11 cellular contexts compared by ENCODE assay signal in genomic region chr5:62538017-62538942, GRCh38. TPM values are rescaled to one million over a fixed set of nuclear protein-coding genes. Genes with fewer than 3 reads are reported as not detected.
DNase-seq lines count a peak whose midpoint lies in the region; ATAC-seq and TF ChIP-seq lines count a peak whose summit lies in the region.
"Had no signal": no experiment of that assay in that cellular context is flagged by ENCODE, and none has a peak within 500 bp of the region (broad histone marks: within the 10 kb centered on the region; RNA-seq: fewer than 3 reads in every experiment).

No MANE protein-coding gene starts in this region.

- 83% methylated on average over 9 of the region's 9 CpGs for WGBS in mammary epithelial cell (ENCODE audit: low coverage, missing lambda C conversion rate)

- H3K4me2 ChIP-seq in Karpas-422 (ENCODE audit: low read depth, low read length, poor library complexity, severe bottlenecking) (no peak overlapping the region), mammary epithelial cell (ENCODE audit: insufficient read depth, low read depth, low read length) (no peak overlapping the region)

- intact Hi-C loops in activated CD8-positive, alpha-beta T cell treated with anti-CD3 and anti-CD28 coated beads for 36 hours (cut with micrococcal nuclease), result no loop called here
- intact Hi-C loops in mammary epithelial cell (cut with micrococcal nuclease), result no loop called here

- H3K9me3 Mint-ChIP-seq in activated CD8-positive, alpha-beta T cell treated with anti-CD3 and anti-CD28 coated beads for 36 hours, result no peaks in the 10 kb centered on the region
- no peaks in the 10 kb centered on the region for H3K9me3 Mint-ChIP-seq in activated CD8-positive, alpha-beta T cell treated with anti-CD3 and anti-CD28 coated beads, Interleukin-2, amount 10 ng/mL, durations not matched to agents 7 days and 5 days (ENCODE audit: insufficient read depth)

- H3K4me1 Mint-ChIP-seq in activated CD8-positive, alpha-beta T cell treated with anti-CD3 and anti-CD28 coated beads for 36 hours (ENCODE audit: low read depth), result peaks cover 3% of the 10 kb centered on the region
- H3K4me1 Mint-ChIP-seq in activated CD8-positive, alpha-beta T cell treated with anti-CD3 and anti-CD28 coated beads, Interleukin-2, amount 10 ng/mL, durations not matched to agents 7 days and 5 days (ENCODE audit: low read depth), result peaks cover 2% of the 10 kb centered on the region
- H3K4me1 Mint-ChIP-seq: mesothelial cell of epicardium had no signal

- no peaks in the 10 kb centered on the region for H3K27me3 Mint-ChIP-seq in activated CD8-positive, alpha-beta T cell treated with anti-CD3 and anti-CD28 coated beads for 36 hours
- H3K27me3 Mint-ChIP-seq in activated CD8-positive, alpha-beta T cell treated with anti-CD3 and anti-CD28 coated beads, Interleukin-2, amount 10 ng/mL, durations not matched to agents 7 days and 5 days (ENCODE audit: low read depth), result no peaks in the 10 kb centered on the region

- CTCF ChIA-PET in activated CD8-positive, alpha-beta T cell treated with anti-CD3 and anti-CD28 coated beads for 36 hours (lab: Charles Lee), result no interaction called here
- CTCF ChIA-PET in activated CD8-positive, alpha-beta T cell treated with anti-CD3 and anti-CD28 coated beads, Interleukin-2, amount 10 ng/mL, durations not matched to agents 7 days and 5 days (lab: Charles Lee), result no interaction called here
- CTCF ChIA-PET in mammary epithelial cell (lab: Charles Lee; ENCODE audit: low non-redundant PET), result no interaction called here

- H2AFZ ChIP-seq in Karpas-422 (ENCODE audit: low read length), result no peak overlapping the region
- no peak overlapping the region for H2AFZ ChIP-seq in mammary epithelial cell (ENCODE audit: low read depth, low read length)

- no peaks in the 10 kb centered on the region for H3K9me3 ChIP-seq in Karpas-422 (ENCODE audit: low read length)
- H3K9me3 ChIP-seq in mammary epithelial cell (replicated peaks; ENCODE audit: insufficient read depth, low read length), result no peaks in the 10 kb centered on the region

- DNase-seq in activated CD8-positive, alpha-beta T cell treated with anti-CD3 and anti-CD28 coated beads for 36 hours, result no peak
- no peak for DNase-seq in activated CD8-positive, alpha-beta T cell treated with anti-CD3 and anti-CD28 coated beads, Interleukin-2, amount 10 ng/mL, durations not matched to agents 7 days and 5 days
- DNase-seq in Karpas-422 (peak; percentile 43), mammary epithelial cell (peak; percentile 88), renal cortical epithelial cell (ENCODE audit: low read depth) (peak; percentile 72), NCI-H2107 (lab: John Stamatoyannopoulos, UW) (no peak), NCI-H510A (lab: John Stamatoyannopoulos, UW) (no peak)
- DNase-seq: KBM-7 had no signal

- no TSS peak for BruUV-seq in mammary epithelial cell (replicated peaks; lab: Mats Ljungman, UMichigan)

- in situ Hi-C loops in mammary epithelial cell (cut with MboI; ENCODE audit: low sequenced_read_pairs in 2 of 2), result no loop called here

- H3K4me1 ChIP-seq in Karpas-422 (ENCODE audit: low read length) (no peaks in the 10 kb centered on the region), mammary epithelial cell (ENCODE audit: insufficient read depth, low read length) (no peaks in the 10 kb centered on the region)

- H4K20me1 ChIP-seq in Karpas-422 (ENCODE audit: insufficient read depth, low read depth, low read length), result no peaks in the 10 kb centered on the region
- H4K20me1 ChIP-seq in mammary epithelial cell (ENCODE audit: insufficient read depth, low read length), result no peaks in the 10 kb centered on the region

- ATAC-seq in activated CD8-positive, alpha-beta T cell treated with anti-CD3 and anti-CD28 coated beads for 36 hours, result peak; percentile 64
- ATAC-seq in activated CD8-positive, alpha-beta T cell treated with anti-CD3 and anti-CD28 coated beads, Interleukin-2, amount 10 ng/mL, durations not matched to agents 7 days and 5 days, result no peak
- ATAC-seq in HG03469 (IDR thresholded peaks at IDR 0.05; ENCODE audit: unreplicated experiment), result no peak

- H3K36me3 ChIP-seq in Karpas-422 (ENCODE audit: insufficient read depth, low read length) (peaks cover 14% of the 10 kb centered on the region; the same call in 1 of the 2 replicates), mammary epithelial cell (ENCODE audit: insufficient read depth, low read length) (peaks cover 6% of the 10 kb centered on the region)
- H3K36me3 ChIP-seq: cardiac muscle cell had no signal

- POLR2A ChIA-PET in activated CD8-positive, alpha-beta T cell treated with anti-CD3 and anti-CD28 coated beads for 36 hours (lab: Charles Lee), result no interaction called here
- POLR2A ChIA-PET in activated CD8-positive, alpha-beta T cell treated with anti-CD3 and anti-CD28 coated beads, Interleukin-2, amount 10 ng/mL, durations not matched to agents 7 days and 5 days (lab: Charles Lee), result no interaction called here

- no peak for TF ChIP-seq CTCF in activated CD8-positive, alpha-beta T cell treated with anti-CD3 and anti-CD28 coated beads for 36 hours (IDR thresholded peaks at IDR 0.05)
- TF ChIP-seq CTCF in mammary epithelial cell (conservative IDR thresholded peaks at IDR 0.05 in 1 of 2, IDR thresholded peaks at IDR 0.05 in 1 of 2; ENCODE audit: extremely low read depth in 1 of 2, insufficient read depth in 1 of 2, low read depth in 1 of 2, low read length in 2 of 2), result no peak

- H3K79me2 ChIP-seq in Karpas-422 (ENCODE audit: low read length) (peaks cover 10% of the 10 kb centered on the region), mammary epithelial cell (ENCODE audit: insufficient read depth, low read length) (no peaks in the 10 kb centered on the region)

- dilution Hi-C loops in mammary epithelial cell (cut with HindIII; ENCODE audit: low sequenced_read_pairs), result no loop called here

- no peak overlapping the region for H3K4me3 Mint-ChIP-seq in activated CD8-positive, alpha-beta T cell treated with anti-CD3 and anti-CD28 coated beads for 36 hours
- H3K4me3 Mint-ChIP-seq in activated CD8-positive, alpha-beta T cell treated with anti-CD3 and anti-CD28 coated beads, Interleukin-2, amount 10 ng/mL, durations not matched to agents 7 days and 5 days, result no peak overlapping the region
- H3K4me3 Mint-ChIP-seq: mesothelial cell of epicardium had no signal

- H3K27ac Mint-ChIP-seq in activated CD8-positive, alpha-beta T cell treated with anti-CD3 and anti-CD28 coated beads for 36 hours, result peak overlapping the region; percentile 10
- H3K27ac Mint-ChIP-seq in activated CD8-positive, alpha-beta T cell treated with anti-CD3 and anti-CD28 coated beads, Interleukin-2, amount 10 ng/mL, durations not matched to agents 7 days and 5 days, result no peak overlapping the region
- H3K27ac Mint-ChIP-seq: mesothelial cell of epicardium had no signal

- H3K9ac ChIP-seq in Karpas-422 (ENCODE audit: low read length), result no peak overlapping the region
- no peak overlapping the region for H3K9ac ChIP-seq in mammary epithelial cell (ENCODE audit: insufficient read depth, low read length)

- H3K4me3 ChIP-seq in Karpas-422 (ENCODE audit: low read length), result no peak overlapping the region
- H3K4me3 ChIP-seq in mammary epithelial cell (replicated peaks in 1 of 3; ENCODE audit: insufficient read depth in 1 of 3, low read depth in 2 of 3, low read length in 3 of 3), result no peak overlapping the region
- H3K4me3 ChIP-seq: cardiac muscle cell had no signal

- no peaks in the 10 kb centered on the region for H3K9me2 ChIP-seq in Karpas-422 (replicated peaks; ENCODE audit: insufficient read depth, low read length)

- H3K27me3 ChIP-seq in Karpas-422 (ENCODE audit: low read length) (no peaks in the 10 kb centered on the region), mammary epithelial cell (ENCODE audit: insufficient read depth, low read length) (no peaks in the 10 kb centered on the region)
- H3K27me3 ChIP-seq: cardiac muscle cell had no signal

- no peak overlapping the region for H3K27ac ChIP-seq in Karpas-422 (ENCODE audit: low read length)
- no peak overlapping the region for H3K27ac ChIP-seq in mammary epithelial cell (ENCODE audit: insufficient read depth, low read depth, low read length)
- H3K27ac ChIP-seq: cardiac muscle cell had no signal

- peaks cover 24% of the 10 kb centered on the region for H3K36me3 Mint-ChIP-seq in activated CD8-positive, alpha-beta T cell treated with anti-CD3 and anti-CD28 coated beads for 36 hours (ENCODE audit: low read depth)
- peaks cover 7% of the 10 kb centered on the region for H3K36me3 Mint-ChIP-seq in activated CD8-positive, alpha-beta T cell treated with anti-CD3 and anti-CD28 coated beads, Interleukin-2, amount 10 ng/mL, durations not matched to agents 7 days and 5 days (ENCODE audit: low read depth)

RNA-seq across cellular contexts. Expression of gene LRRC70, which starts 40.3 kb away (rescaled TPM):
- total RNA-seq in activated CD8-positive, alpha-beta T cell treated with anti-CD3 and anti-CD28 coated beads for 36 hours, result under 1 TPM; 0.34 to 0.45 TPM
- 1 to 10 TPM in 1 of 2 experiments, under 1 TPM in 1; 0.97 to 1.4 TPM for total RNA-seq in activated CD8-positive, alpha-beta T cell treated with anti-CD3 and anti-CD28 coated beads, Interleukin-2, amount 10 ng/mL, durations not matched to agents 7 days and 5 days
- total RNA-seq in Karpas-422 (2014; rRNA removed; shearing (Covaris generic); ENCODE audit: low replicate concordance), result 2.7 and 6.5 TPM in 2 replicates
- total RNA-seq in mammary epithelial cell, result 1 to 10 TPM in 1 of 2 donors, under 1 TPM in 1; 0.38 to 1.2 TPM
- polyA plus RNA-seq in mammary epithelial cell, result 0.12 TPM
- not detected for polyA minus RNA-seq in mammary epithelial cell
- 0.52 and 1.7 TPM in 2 replicates for total RNA-seq in renal cortical epithelial cell

Comparison
In these comparisons a context has a peak if more than half of its experiments do, and no peak if none do; other contexts are left out.
1. DNase-seq: peak in Karpas-422 (single experiment), mammary epithelial cell (single experiment) and renal cortical epithelial cell (single experiment); none in activated CD8-positive, alpha-beta T cell treated with anti-CD3 and anti-CD28 coated beads for 36 hours (single experiment), activated CD8-positive, alpha-beta T cell treated with anti-CD3 and anti-CD28 coated beads, Interleukin-2, amount 10 ng/mL, durations not matched to agents 7 days and 5 days (single experiment), NCI-H2107 (single experiment) and NCI-H510A (single experiment).